In genomic region chr3:108134555-108134880, GRCh38 we compare ENCODE assay signal across 11 cellular contexts. TPM values are rescaled to one million over a fixed set of nuclear protein-coding genes. Genes with fewer than 3 reads are reported as not detected.
DNase-seq lines count a peak whose midpoint lies in the region; ATAC-seq and TF ChIP-seq lines count a peak whose summit lies in the region.
"Had no signal": no experiment of that assay in that cellular context is flagged by ENCODE, and none has a peak within 500 bp of the region (broad histone marks: within the 10 kb centered on the region; RNA-seq: fewer than 3 reads in every experiment).

No MANE protein-coding gene starts in this region.

- H3K9me3 ChIP-seq in SK-N-SH, result no peaks in the 10 kb centered on the region

- peaks cover 4 to 27% of the 10 kb centered on the region in 2 experiments; a peak in 3 of 4 replicates for H3K4me1 ChIP-seq in SK-N-SH (ENCODE audit: control insufficient read depth in 1 of 2, insufficient read depth in 2 of 2, low read depth in 1 of 2, low read length in 1 of 2)

- TF ChIP-seq CTCF in activated B cell treated with CpG ODN at 0.5 μM for 24 hours (IDR thresholded peaks at IDR 0.05), result no peak
- TF ChIP-seq CTCF in SK-N-SH (IDR thresholded peaks at IDR 0.05), result no peak
- TF ChIP-seq CTCF in GM20000 (IDR thresholded peaks at IDR 0.05; ENCODE audit: extremely low read depth, missing control alignments), result no peak

- no peaks in the 10 kb centered on the region for H3K27me3 ChIP-seq in SK-N-SH (ENCODE audit: insufficient read depth)

- H2AFZ ChIP-seq in SK-N-SH (ENCODE audit: low read depth), result no peak overlapping the region

- no peaks in the 10 kb centered on the region for H3K79me2 ChIP-seq in SK-N-SH (ENCODE audit: insufficient read depth)

- H3K4me3 Mint-ChIP-seq in stimulated activated naive CD8-positive, alpha-beta T cell treated with anti-CD3 and anti-CD28 coated beads, Interleukin-15, Interleukin-2, amounts not matched to agents 100 ng/mL and 50 ng/mL, for 24 hours, result peak overlapping the region; percentile 35
- H3K4me3 Mint-ChIP-seq in activated B cell treated with CpG ODN at 0.5 μM for 24 hours, result peak overlapping the region; percentile 68

- peaks cover 11% of the 10 kb centered on the region for H3F3A ChIP-seq in SK-N-SH (replicated peaks; ENCODE audit: insufficient read depth)

- 82% methylated on average over 1 of the region's 1 CpG for WGBS in SK-N-SH (ENCODE audit: low lambda C conversion rate)

- no peak overlapping the region for H3K9ac ChIP-seq in SK-N-SH

- POLR2A ChIA-PET in activated B cell treated with CpG ODN at 0.5 μM for 24 hours (lab: Charles Lee) (interaction anchor here (1.0 to 4.4 kb wide), 6 partner anchors 8 to 46 kb away, joined by 3 to 53 read pairs (median 6); no protein-coding TSS in a partner anchor), SK-N-SH (lab: Yijun Ruan, JAX) (no interaction called here)

- H3K4me3 ChIP-seq in SK-N-SH (ENCODE audit: low read depth in 2 of 2, low read length in 1 of 2), result no peak overlapping the region

- no peak overlapping the region for H3K27ac ChIP-seq in SK-N-SH (ENCODE audit: low read depth in 2 of 2, low read length in 1 of 2)

- no peak for TF ChIP-seq RAD21 in SK-N-SH (IDR thresholded peaks at IDR 0.05; ENCODE audit: low read length)

- peaks cover 5% of the 10 kb centered on the region for H3K9me3 Mint-ChIP-seq in stimulated activated naive CD8-positive, alpha-beta T cell treated with anti-CD3 and anti-CD28 coated beads, Interleukin-15, Interleukin-2, amounts not matched to agents 100 ng/mL and 50 ng/mL, for 24 hours
- H3K9me3 Mint-ChIP-seq in activated B cell treated with CpG ODN at 0.5 μM for 24 hours, result peaks cover 4% of the 10 kb centered on the region

- peaks cover 90% of the 10 kb centered on the region for H3K4me1 Mint-ChIP-seq in stimulated activated naive CD8-positive, alpha-beta T cell treated with anti-CD3 and anti-CD28 coated beads, Interleukin-15, Interleukin-2, amounts not matched to agents 100 ng/mL and 50 ng/mL, for 24 hours (ENCODE audit: low read depth)
- peaks cover 96% of the 10 kb centered on the region for H3K4me1 Mint-ChIP-seq in activated B cell treated with CpG ODN at 0.5 μM for 24 hours

- CTCF ChIA-PET in activated B cell treated with CpG ODN at 0.5 μM for 24 hours (lab: Charles Lee), result no interaction called here
- CTCF ChIA-PET in SK-N-SH (lab: Yijun Ruan, JAX), result no interaction called here

- H3K27ac Mint-ChIP-seq in stimulated activated naive CD8-positive, alpha-beta T cell treated with anti-CD3 and anti-CD28 coated beads, Interleukin-15, Interleukin-2, amounts not matched to agents 100 ng/mL and 50 ng/mL, for 24 hours, result peak overlapping the region; percentile 84
- H3K27ac Mint-ChIP-seq in activated B cell treated with CpG ODN at 0.5 μM for 24 hours, result peak overlapping the region; percentile 92

- intact Hi-C loops in activated B cell treated with CpG ODN at 0.5 μM for 24 hours (cut with micrococcal nuclease), result loop anchor here (1.0 to 5.0 kb wide), 4 partner anchors 9 to 272 kb away; no protein-coding TSS in a partner anchor

- H3K36me3 Mint-ChIP-seq in stimulated activated naive CD8-positive, alpha-beta T cell treated with anti-CD3 and anti-CD28 coated beads, Interleukin-15, Interleukin-2, amounts not matched to agents 100 ng/mL and 50 ng/mL, for 24 hours (ENCODE audit: low read depth), result peaks cover 84% of the 10 kb centered on the region
- H3K36me3 Mint-ChIP-seq in activated B cell treated with CpG ODN at 0.5 μM for 24 hours (ENCODE audit: low read depth), result peaks cover 55% of the 10 kb centered on the region

- no peak for ATAC-seq in stimulated activated naive CD8-positive, alpha-beta T cell treated with anti-CD3 and anti-CD28 coated beads, Interleukin-15, Interleukin-2, amounts not matched to agents 100 U/mL and 50 U/mL, for 24 hours
- ATAC-seq in HG03095 (IDR thresholded peaks at IDR 0.05; ENCODE audit: unreplicated experiment) (peak; percentile 42), activated B cell treated with CpG ODN at 0.5 μM for 24 hours (ENCODE audit: low read depth) (peak; percentile 49)

- H3K4me2 ChIP-seq in SK-N-SH, result no peak overlapping the region

- no peaks in the 10 kb centered on the region for H3K27me3 Mint-ChIP-seq in stimulated activated naive CD8-positive, alpha-beta T cell treated with anti-CD3 and anti-CD28 coated beads, Interleukin-15, Interleukin-2, amounts not matched to agents 100 ng/mL and 50 ng/mL, for 24 hours
- H3K27me3 Mint-ChIP-seq in activated B cell treated with CpG ODN at 0.5 μM for 24 hours, result no peaks in the 10 kb centered on the region

- TF ChIP-seq EP300 in SK-N-SH (IDR thresholded peaks at IDR 0.05; ENCODE audit: borderline replicate concordance in 1 of 2, low read depth in 1 of 2, low read length in 1 of 2), result no peak

- no peak for DNase-seq in stimulated activated naive CD8-positive, alpha-beta T cell treated with anti-CD3 and anti-CD28 coated beads, Interleukin-15, Interleukin-2, amounts not matched to agents 100 U/mL and 50 U/mL, for 24 hours
- DNase-seq in activated B cell treated with CpG ODN at 0.5 μM for 24 hours, result no peak
- no peak for DNase-seq in DMS 273 treated with DMSO at 0.1 percent for 48 hours (lab: John Stamatoyannopoulos, UW)
- DNase-seq in SK-N-SH, result no peak
- no peak for DNase-seq in NCI-H82 (lab: John Stamatoyannopoulos, UW)
- DNase-seq in GM20000 (ENCODE audit: low spot score), result no peak
- DNase-seq: aorta, NCI-H1048, SW 1271 had no signal

- H3K36me3 ChIP-seq in SK-N-SH (replicated peaks in 1 of 2; ENCODE audit: control insufficient read depth in 1 of 2, insufficient read depth in 2 of 2, low read length in 1 of 2), result no peaks in the 10 kb centered on the region

- no peaks in the 10 kb centered on the region for H3K9me2 ChIP-seq in SK-N-SH

- H4K20me1 ChIP-seq in SK-N-SH (ENCODE audit: insufficient read depth), result no peaks in the 10 kb centered on the region

TF ChIP-seq in SK-N-SH, 30 proteins besides CTCF, POLR2A, EP300 and RAD21:
- TF ChIP-seq CHD2 (IDR thresholded peaks at IDR 0.05; ENCODE audit: low read length, partially characterized antibody), result no peak
- TF ChIP-seq YY1 (IDR thresholded peaks at IDR 0.05; ENCODE audit: low read depth), result no peak
- no peak for TF ChIP-seq NRF1 (IDR thresholded peaks at IDR 0.05; ENCODE audit: low read depth, low read length)
- TF ChIP-seq RCOR1 (IDR thresholded peaks at IDR 0.05; ENCODE audit: low read length), result no peak
- TF ChIP-seq FOXM1 (IDR thresholded peaks at IDR 0.05; ENCODE audit: low read depth), result no peak
- TF ChIP-seq TCF12 (IDR thresholded peaks at IDR 0.05), result no peak
- no peak for TF ChIP-seq RFX5 (IDR thresholded peaks at IDR 0.05; ENCODE audit: low read length)

RNA-seq across cellular contexts. Expression of gene CD47, which starts 43.7 kb away (rescaled TPM):
- total RNA-seq in activated B cell treated with CpG ODN at 0.5 μM for 24 hours, result 158 and 184 TPM in 2 replicates
- polyA plus RNA-seq in SK-N-SH (2012; rRNA removed), result 19.6 and 20.0 TPM in 2 replicates
- polyA plus RNA-seq in SK-N-SH (2012; cell fraction: cytosol; rRNA removed), result 27.8 and 35.8 TPM in 2 replicates
- 11.7 and 24.3 TPM in 2 replicates for polyA plus RNA-seq in SK-N-SH (2012; cell fraction: nucleus; rRNA removed)
